In genomic region chr22:38753894-38754246, GRCh38 we compare ENCODE assay signal across 1 cellular context.
TF ChIP-seq lines count a peak whose summit lies in the region.

No MANE protein-coding gene starts in this region.

TF ChIP-seq in HepG2, 621 proteins besides CTCF, POLR2A, EP300 and RAD21 (continued from another document and continues in another):
- TF ChIP-seq GABPA (IDR thresholded peaks at IDR 0.05; ENCODE audit: low read depth, low read length) (no peak), GABPA (CRISPR knock-in tag; IDR thresholded peaks at IDR 0.05; ENCODE audit: low read depth) (peak; percentile 75), SPEN (CRISPR knock-in tag; IDR thresholded peaks at IDR 0.05; ENCODE audit: low read depth) (0 out of 2 replicates have a peak, but pooled peaks have one; percentile 25), ZNF326 (CRISPR knock-in tag; IDR thresholded peaks at IDR 0.05; ENCODE audit: borderline replicate concordance) (no peak), ZNF768 (CRISPR knock-in tag; IDR thresholded peaks at IDR 0.05) (no peak), SMAD3 (CRISPR knock-in tag; IDR thresholded peaks at IDR 0.05) (no peak), ZNF570 (CRISPR knock-in tag; IDR thresholded peaks at IDR 0.05; ENCODE audit: borderline replicate concordance) (no peak), PAX8 (CRISPR knock-in tag; IDR thresholded peaks at IDR 0.05; ENCODE audit: borderline replicate concordance) (no peak), SAFB2 (CRISPR knock-in tag; IDR thresholded peaks at IDR 0.05; ENCODE audit: borderline replicate concordance, low read depth) (no peak), MXI1 (IDR thresholded peaks at IDR 0.05; ENCODE audit: borderline replicate concordance, low read depth, low read length) (peak; percentile 58; the same call in 1 of the 3 replicates), ZMYM4 (CRISPR knock-in tag; IDR thresholded peaks at IDR 0.05) (0 out of 2 replicates have a peak, but pooled peaks have one; percentile 11), SIX1 (CRISPR knock-in tag; IDR thresholded peaks at IDR 0.05; ENCODE audit: borderline replicate concordance) (no peak), ZNF792 (CRISPR knock-in tag; IDR thresholded peaks at IDR 0.05) (no peak), MAFK (conservative IDR thresholded peaks at IDR 0.05 in 1 of 2, IDR thresholded peaks at IDR 0.05 in 1 of 2; ENCODE audit: low read length in 2 of 2) (no peak), SOX6 (IDR thresholded peaks at IDR 0.05) (no peak), SOX6 (CRISPR knock-in tag; IDR thresholded peaks at IDR 0.05) (peak; percentile 86), IKZF1 (IDR thresholded peaks at IDR 0.05) (no peak), DMTF1 (CRISPR knock-in tag; IDR thresholded peaks at IDR 0.05) (no peak), ZNF850 (CRISPR knock-in tag; conservative IDR thresholded peaks at IDR 0.05) (no peak), ZNF891 (CRISPR knock-in tag; IDR thresholded peaks at IDR 0.05) (no peak), NFYB (CRISPR knock-in tag; IDR thresholded peaks at IDR 0.05) (no peak), FOSL2 (CRISPR knock-in tag; IDR thresholded peaks at IDR 0.05) (no peak; the same call in 1 of the 2 replicates), ZNF577 (CRISPR knock-in tag; IDR thresholded peaks at IDR 0.05; ENCODE audit: borderline replicate concordance, low read depth) (no peak), MXD3 (CRISPR knock-in tag; IDR thresholded peaks at IDR 0.05) (no peak), ZNF879 (CRISPR knock-in tag; IDR thresholded peaks at IDR 0.05) (no peak), ASH2L (IDR thresholded peaks at IDR 0.05; ENCODE audit: insufficient read length, low read depth, low read length) (no peak), FOXC1 (CRISPR knock-in tag; IDR thresholded peaks at IDR 0.05; ENCODE audit: borderline replicate concordance) (peak; percentile 45; the same call in 1 of the 2 replicates), CREB3 (CRISPR knock-in tag; IDR thresholded peaks at IDR 0.05) (no peak), ZKSCAN1 (IDR thresholded peaks at IDR 0.05; ENCODE audit: low read length) (no peak), YEATS2 (CRISPR knock-in tag; IDR thresholded peaks at IDR 0.05; ENCODE audit: borderline replicate concordance) (no peak), ZBTB8A (CRISPR knock-in tag; IDR thresholded peaks at IDR 0.05; ENCODE audit: borderline replicate concordance, low read depth) (no peak), TMF1 (CRISPR knock-in tag; IDR thresholded peaks at IDR 0.05; ENCODE audit: low read depth) (no peak), ZNF512 (CRISPR knock-in tag; IDR thresholded peaks at IDR 0.05) (no peak), KIAA2018 (CRISPR knock-in tag; IDR thresholded peaks at IDR 0.05; ENCODE audit: borderline replicate concordance) (no peak), DNMT1 (CRISPR knock-in tag; IDR thresholded peaks at IDR 0.05) (no peak), HNF1B (CRISPR knock-in tag; IDR thresholded peaks at IDR 0.05) (0 out of 2 replicates have a peak, but pooled peaks have one; percentile 4), NONO (IDR thresholded peaks at IDR 0.05) (no peak), NONO (CRISPR knock-in tag; conservative IDR thresholded peaks at IDR 0.05) (0 out of 2 replicates have a peak, but pooled peaks have one; percentile 43), ZNF496 (CRISPR knock-in tag; IDR thresholded peaks at IDR 0.05; ENCODE audit: insufficient replicate concordance) (no peak), ATF2 (CRISPR knock-in tag; IDR thresholded peaks at IDR 0.05) (no peak), ZXDC (CRISPR knock-in tag; IDR thresholded peaks at IDR 0.05) (no peak), HOXA7 (CRISPR knock-in tag; IDR thresholded peaks at IDR 0.05) (no peak), HNF4A (CRISPR knock-in tag; IDR thresholded peaks at IDR 0.05) (peak; percentile 83), HOMEZ (CRISPR knock-in tag; IDR thresholded peaks at IDR 0.05; ENCODE audit: low read depth) (no peak)
